ENCODE assay signal across 9 cellular contexts in the genomic region with DNA sequence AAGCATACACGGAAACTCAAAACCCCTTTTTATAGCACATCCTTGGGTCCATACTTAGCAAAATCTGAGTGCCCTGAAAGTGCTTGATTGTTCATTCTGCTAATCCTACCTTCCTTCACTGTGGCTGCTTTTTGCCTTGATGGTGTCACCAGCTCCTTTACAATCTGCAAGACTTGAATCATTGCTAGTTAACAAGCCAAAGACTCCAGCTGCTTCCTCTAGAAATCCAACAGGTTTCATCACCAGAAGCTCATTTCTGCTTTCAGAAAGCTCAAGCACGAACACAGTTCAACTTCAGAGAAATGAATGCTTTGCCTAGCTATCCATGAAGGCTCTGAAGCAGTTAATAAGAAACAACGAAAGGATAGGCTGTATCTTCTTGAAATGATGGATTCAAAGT.
DNase-seq lines count a peak whose midpoint lies in the region; ATAC-seq and TF ChIP-seq lines count a peak whose summit lies in the region.
"Had no signal": no experiment of that assay in that cellular context is flagged by ENCODE, and none has a peak within 500 bp of the region (broad histone marks: within the 10 kb centered on the region; RNA-seq: fewer than 3 reads in every experiment).

No MANE protein-coding gene starts in this region.

- peak; percentile 50 for ATAC-seq in GM21515 (IDR thresholded peaks at IDR 0.05; ENCODE audit: unreplicated experiment)

- peak; percentile 52 for DNase-seq in Ammon's horn (ENCODE audit: low spot score)
- peak; percentile 88 to 96 for DNase-seq in Kasumi-1 (lab: John Stamatoyannopoulos, UW)
- peak; percentile 24 for DNase-seq in globus pallidus (ENCODE audit: low spot score)
- DNase-seq in NCI-H774 (lab: John Stamatoyannopoulos, UW) = no peak
- no peak for DNase-seq in coronary artery (ENCODE audit: low spot score)
- no peak for DNase-seq in stimulated activated naive CD4-positive, alpha-beta T cell (lab: John Stamatoyannopoulos, UW)
- no peak for DNase-seq in putamen (ENCODE audit: low spot score)
- DNase-seq: stimulated activated CD4-positive, alpha-beta T cell treated with anti-CD3 and anti-CD28 coated beads, Interleukin-4, amount 100 ng/mL, for 1 hour had no signal

- TF ChIP-seq CTCF in coronary artery (IDR thresholded peaks at IDR 0.05) = no peak

- no peak overlapping the region for H3K27ac ChIP-seq in coronary artery

- no peak overlapping the region for H3K4me3 ChIP-seq in coronary artery

Comparison
In these comparisons a context has a peak if more than half of its experiments do, and no peak if none do; other contexts are left out.
1. DNase-seq: peak in Ammon's horn (single experiment), Kasumi-1 (2 of 2) and globus pallidus (single experiment); none in NCI-H774 (single experiment), coronary artery (single experiment), stimulated activated naive CD4-positive, alpha-beta T cell (0 of 6) and putamen (single experiment).